Comparison of ENCODE assay signal across 8 cellular contexts in the genomic region with DNA sequence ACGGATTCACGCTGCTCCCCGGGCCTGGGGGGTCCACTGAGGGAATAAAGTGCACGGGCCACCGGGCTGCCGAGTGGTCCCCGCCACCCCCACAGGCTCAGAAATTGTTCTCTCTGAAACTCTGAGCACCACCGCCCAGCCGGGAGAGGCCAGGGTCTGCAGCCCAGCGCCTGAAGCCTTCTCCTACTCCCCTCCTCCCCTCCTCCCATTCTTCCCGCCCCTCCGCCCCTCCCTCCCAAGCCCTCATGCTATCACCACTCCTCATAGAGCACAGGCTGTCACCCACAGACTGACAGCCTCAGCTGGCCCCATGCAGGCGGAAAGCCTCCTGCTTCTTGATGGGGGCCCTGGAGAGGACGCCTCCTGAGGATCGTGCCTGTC. TPM values are rescaled to one million over a fixed set of nuclear protein-coding genes. Genes with fewer than 3 reads are reported as not detected.
DNase-seq lines count a peak whose midpoint lies in the region; ATAC-seq, FAIRE-seq and TF ChIP-seq lines count a peak whose summit lies in the region.

No MANE protein-coding gene starts in this region.

- H3K9me3 ChIP-seq in BLaER1 (no peaks in the 10 kb centered on the region), MM.1S (replicated peaks; ENCODE audit: insufficient read depth, low read length) (no peaks in the 10 kb centered on the region)

- H3K27me3 ChIP-seq in BLaER1 (no peaks in the 10 kb centered on the region), MM.1S (replicated peaks; ENCODE audit: insufficient read depth, low read length) (peaks cover 43% of the 10 kb centered on the region), bronchial epithelial cell (ENCODE audit: control insufficient read depth, insufficient read depth, low read length) (no peaks in the 10 kb centered on the region)

- H4K20me1 ChIP-seq in BLaER1 (peaks cover 42% of the 10 kb centered on the region), MM.1S (ENCODE audit: insufficient read depth, low read length) (no peaks in the 10 kb centered on the region)

- H3K4me1 ChIP-seq in BLaER1: peaks cover 66% of the 10 kb centered on the region
- H3K4me1 ChIP-seq in MM.1S (ENCODE audit: low read length): no peaks in the 10 kb centered on the region

- H3K79me2 ChIP-seq in MM.1S (ENCODE audit: low read length): no peaks in the 10 kb centered on the region

- no peaks in the 10 kb centered on the region for H3K9me2 ChIP-seq in MM.1S (replicated peaks; ENCODE audit: insufficient read depth, low read length)

- no peaks in the 10 kb centered on the region for H3F3A ChIP-seq in MM.1S (ENCODE audit: insufficient read depth, low read length)

- H3K27ac ChIP-seq in BLaER1 (no peak overlapping the region; the same call in 1 of the 2 replicates), MM.1S (ENCODE audit: low read length) (no peak overlapping the region)

- H3K36me3 ChIP-seq in BLaER1 (peaks cover 5% of the 10 kb centered on the region; the same call in 1 of the 2 replicates), MM.1S (replicated peaks; ENCODE audit: insufficient read depth, low read length) (no peaks in the 10 kb centered on the region), bronchial epithelial cell (ENCODE audit: control insufficient read depth, insufficient read depth, low read length) (peaks cover 7% of the 10 kb centered on the region)

- no peak for ATAC-seq in HG02678 (IDR thresholded peaks at IDR 0.05; ENCODE audit: unreplicated experiment)
- no peak for ATAC-seq in HG03378 (IDR thresholded peaks at IDR 0.05; ENCODE audit: unreplicated experiment)

- no peak for TF ChIP-seq CTCF in MM.1S (IDR thresholded peaks at IDR 0.05; ENCODE audit: low read length)
- no peak for TF ChIP-seq CTCF in bronchial epithelial cell (IDR thresholded peaks at IDR 0.05; ENCODE audit: insufficient read depth, low read length, severe bottlenecking)

- peak overlapping the region; percentile 89 for H3K4me3 ChIP-seq in BLaER1
- H3K4me3 ChIP-seq in MM.1S (ENCODE audit: low read length): no peak overlapping the region
- peak overlapping the region; percentile 72 for H3K4me3 ChIP-seq in bronchial epithelial cell (ENCODE audit: low read depth, low read length)

- H3K4me2 ChIP-seq in BLaER1 (peak overlapping the region; percentile 99), MM.1S (ENCODE audit: low read depth, low read length) (peak overlapping the region; percentile 55; the same call in 1 of the 2 replicates)

- no peak overlapping the region for H2AFZ ChIP-seq in MM.1S (ENCODE audit: low read length)

- FAIRE-seq in bronchial epithelial cell (lab: Jason Lieb, UNC): no peak

- H3K9ac ChIP-seq in BLaER1 (peak overlapping the region; percentile 84; the same call in 1 of the 2 replicates), MM.1S (ENCODE audit: low read length) (no peak overlapping the region)

- no peak for DNase-seq in MM.1S
- DNase-seq in bronchial epithelial cell (ENCODE audit: low read depth): no peak
- peak; percentile 97 for DNase-seq in myocyte (ENCODE audit: low read depth)
- no peak for DNase-seq in Kasumi-1 (lab: John Stamatoyannopoulos, UW)
- no peak for DNase-seq in GM03348 (ENCODE audit: low spot score)

RNA-seq across cellular contexts. Expression of a gene that starts 0.7 kb away (rescaled TPM):
- total RNA-seq in bronchial epithelial cell (16.5 and 44.2 TPM in 2 replicates), myocyte (192 and 339 TPM in 2 replicates)
- 66.5 TPM for polyA plus RNA-seq in myocyte (2012)

RNA-seq across cellular contexts. Expression of a gene that starts 17.6 kb away (rescaled TPM):
- total RNA-seq in bronchial epithelial cell: not detected in 2 replicates
- not detected in 2 replicates for total RNA-seq in myocyte
- polyA plus RNA-seq in myocyte (2012): not detected

RNA-seq across cellular contexts. Expression of a gene that starts 25.8 kb away (rescaled TPM):
- total RNA-seq in bronchial epithelial cell (43.3 and 53.4 TPM in 2 replicates), myocyte (180 and 182 TPM in 2 replicates)
- 68.8 TPM for polyA plus RNA-seq in myocyte (2012)

RNA-seq across cellular contexts. Expression of a gene that starts 55.7 kb away (rescaled TPM):
- 6.4 and 6.6 TPM in 2 replicates for total RNA-seq in bronchial epithelial cell
- 0.36 and 0.86 TPM in 2 replicates for total RNA-seq in myocyte
- polyA plus RNA-seq in myocyte (2012): 0.54 TPM
